Comparison of ENCODE assay signal across 33 cellular contexts in genomic region chr6:145081677-145082076, GRCh38.
"Had no signal": no experiment of that assay in that cellular context is flagged by ENCODE, and none has a peak within 500 bp of the region (broad histone marks: within the 10 kb centered on the region; RNA-seq: fewer than 3 reads in every experiment).

No MANE protein-coding gene starts in this region.

- H3K36me3 Mint-ChIP-seq: activated CD4-positive, alpha-beta memory T cell treated with anti-CD3 and anti-CD28 coated beads for 36 hours; activated naive CD4-positive, alpha-beta T cell treated with anti-CD3 and anti-CD28 coated beads, Interleukin-2, amount 50 U/mL, for 72 hours; activated naive CD8-positive, alpha-beta T cell treated with anti-CD3 and anti-CD28 coated beads for 36 hours had no signal

- H3K4me3 Mint-ChIP-seq: activated B cell treated with CpG ODN at 0.5 μM for 24 hours; activated CD4-positive, alpha-beta memory T cell treated with anti-CD3 and anti-CD28 coated beads for 36 hours; activated CD4-positive, alpha-beta T cell treated with anti-CD3 and anti-CD28 coated beads, Interleukin-2, amount 10 ng/mL, durations not matched to agents 24 days and 14 days; activated CD8-positive, alpha-beta T cell treated with anti-CD3 and anti-CD28 coated beads for 36 hours; activated naive CD4-positive, alpha-beta T cell treated with anti-CD3 and anti-CD28 coated beads for 36 hours; activated naive CD8-positive, alpha-beta T cell treated with anti-CD3 and anti-CD28 coated beads for 36 hours; activated T-cell treated with anti-CD3 and anti-CD28 coated beads, Interleukin-2, amount 50 U/mL, for 4 hours; activated T-cell treated with anti-CD3 and anti-CD28 coated beads, Interleukin-2, amount 50 U/mL, for 72 hours; activated T-helper 1 cell treated with anti-CD3 and anti-CD28 coated beads, Interleukin-12 subunit alpha, Interleukin-12 subunit beta, Interleukin-2, Interleukin-4 antibody, amounts not matched to agents 30 ng/mL and 10 ng/mL and 1 ng/mL, durations not matched to agents 14 hours and 24 hours and 36 hours; activated T-helper 17 cell treated with anti-CD3 and anti-CD28 coated beads, Interleukin-2, amount 50 U/mL, for 72 hours; T-helper 2 cell treated with Interferon-gamma antibody and Interleukin-4, amounts not matched to agents 5 μg/mL and 100 μg/mL, for 36 hours had no signal

- H3K4me1 Mint-ChIP-seq: activated B cell treated with CpG ODN at 0.5 μM for 24 hours; activated CD4-positive, alpha-beta T cell treated with anti-CD3 and anti-CD28 coated beads, Interleukin-2, amount 10 ng/mL, durations not matched to agents 24 days and 14 days; activated naive CD8-positive, alpha-beta T cell treated with anti-CD3 and anti-CD28 coated beads for 36 hours; activated T-helper 17 cell treated with anti-CD3 and anti-CD28 coated beads, Interleukin-2, amount 50 U/mL, for 72 hours had no signal

- H3K27me3 ChIP-seq: adrenal gland, body of pancreas, brain microvascular endothelial cell, breast epithelium had no signal

- H3K27me3 Mint-ChIP-seq: activated B cell treated with CpG ODN at 0.5 μM for 24 hours; activated CD4-positive, alpha-beta memory T cell treated with anti-CD3 and anti-CD28 coated beads for 36 hours; activated CD8-positive, alpha-beta T cell treated with anti-CD3 and anti-CD28 coated beads for 36 hours; activated T-helper 17 cell treated with anti-CD3 and anti-CD28 coated beads, Interleukin-2, amount 50 U/mL, for 72 hours had no signal

- ATAC-seq: activated CD8-positive, alpha-beta T cell treated with anti-CD3 and anti-CD28 coated beads for 36 hours; activated T-cell treated with anti-CD3 and anti-CD28 coated beads, Interleukin-2, amount 50 U/mL, for 4 hours; activated T-cell treated with anti-CD3 and anti-CD28 coated beads, Interleukin-2, amount 50 U/mL, for 72 hours; activated T-helper 17 cell treated with anti-CD3 and anti-CD28 coated beads, Interleukin-2, amount 50 U/mL, for 72 hours; body of pancreas had no signal

- H3K27ac Mint-ChIP-seq: activated B cell treated with CpG ODN at 0.5 μM for 24 hours; activated CD4-positive, alpha-beta memory T cell treated with anti-CD3 and anti-CD28 coated beads for 36 hours; activated CD4-positive, alpha-beta T cell treated with anti-CD3 and anti-CD28 coated beads, Interleukin-2, amount 10 ng/mL, durations not matched to agents 24 days and 14 days; activated CD8-positive, alpha-beta T cell treated with anti-CD3 and anti-CD28 coated beads for 36 hours; activated naive CD4-positive, alpha-beta T cell treated with anti-CD3 and anti-CD28 coated beads for 36 hours; activated naive CD4-positive, alpha-beta T cell treated with anti-CD3 and anti-CD28 coated beads, Interleukin-2, amount 50 U/mL, for 72 hours; activated naive CD8-positive, alpha-beta T cell treated with anti-CD3 and anti-CD28 coated beads for 36 hours; activated T-cell treated with anti-CD3 and anti-CD28 coated beads, Interleukin-2, amount 50 U/mL, for 72 hours; activated T-helper 1 cell treated with anti-CD3 and anti-CD28 coated beads, Interleukin-12 subunit alpha, Interleukin-12 subunit beta, Interleukin-2, Interleukin-4 antibody, amounts not matched to agents 30 ng/mL and 10 ng/mL and 1 ng/mL, durations not matched to agents 14 hours and 24 hours and 36 hours; activated T-helper 17 cell treated with anti-CD3 and anti-CD28 coated beads, Interleukin-2, amount 50 U/mL, for 72 hours; T-helper 2 cell treated with Interferon-gamma antibody and Interleukin-4, amounts not matched to agents 5 μg/mL and 100 μg/mL, for 36 hours had no signal

- DNase-seq: activated B cell treated with CpG ODN at 0.5 μM for 24 hours; activated CD4-positive, alpha-beta memory T cell treated with anti-CD3 and anti-CD28 coated beads for 36 hours; activated CD4-positive, alpha-beta T cell treated with anti-CD3 and anti-CD28 coated beads for 4 hours; activated CD4-positive, alpha-beta T cell treated with anti-CD3 and anti-CD28 coated beads, Interleukin-2, amount 10 ng/mL, durations not matched to agents 24 days and 14 days; activated CD4-positive, alpha-beta T cell treated with anti-CD3 and anti-CD28 coated beads, Interleukin-2, amount 50 U/mL, for 1 hour; activated CD4-positive, alpha-beta T cell treated with anti-CD3 and anti-CD28 coated beads, Interleukin-2, amount 50 U/mL, for 4 hours; activated CD4-positive, CD25-positive, alpha-beta regulatory T cell treated with anti-CD3 and anti-CD28 coated beads, Interleukin-2, amount 50 U/mL, for 72 hours; activated CD8-positive, alpha-beta memory T cell treated with anti-CD3 and anti-CD28 coated beads, Interleukin-2, amount 50 U/mL, for 4 hours; activated CD8-positive, alpha-beta T cell treated with anti-CD3 and anti-CD28 coated beads for 36 hours; activated effector memory CD4-positive, alpha-beta T cell treated with anti-CD3 and anti-CD28 coated beads, Interleukin-2, amount 50 U/mL, for 16 hours; activated gamma-delta T cell treated with Interleukin-2 at 50 U/mL for 16 hours; activated naive CD4-positive, alpha-beta T cell; activated naive CD4-positive, alpha-beta T cell treated with anti-CD3 and anti-CD28 coated beads for 36 hours; activated naive CD4-positive, alpha-beta T cell treated with anti-CD3 and anti-CD28 coated beads, Interleukin-2, amount 50 U/mL, for 16 hours; activated naive CD8-positive, alpha-beta T cell treated with anti-CD3 and anti-CD28 coated beads for 36 hours; activated T-cell treated with anti-CD3 and anti-CD28 coated beads for 4 hours; activated T-cell treated with anti-CD3 and anti-CD28 coated beads, Interleukin-2, amount 50 U/mL, for 1 hour; activated T-cell treated with anti-CD3 and anti-CD28 coated beads, Interleukin-2, amount 50 U/mL, for 4 hours; activated T-cell treated with anti-CD3 and anti-CD28 coated beads, Interleukin-2, amount 50 U/mL, for 72 hours; adrenal gland; amniotic stem cell; aorta; body of pancreas; brain microvascular endothelial cell; central memory CD4-positive, alpha-beta T cell; T-helper 2 cell; T-helper 9 cell had no signal

- H3K27ac ChIP-seq: adrenal gland, body of pancreas, brain microvascular endothelial cell, breast epithelium, VCaP had no signal

- H3K9me3 ChIP-seq: adrenal gland, body of pancreas, breast epithelium had no signal

- H3K36me3 ChIP-seq: adrenal gland, brain microvascular endothelial cell, breast epithelium had no signal

- H3K4me1 ChIP-seq: adrenal gland, body of pancreas, breast epithelium had no signal

- H3K9me3 Mint-ChIP-seq: activated B cell treated with CpG ODN at 0.5 μM for 24 hours; activated CD4-positive, alpha-beta memory T cell treated with anti-CD3 and anti-CD28 coated beads for 36 hours; activated CD4-positive, alpha-beta T cell treated with anti-CD3 and anti-CD28 coated beads, Interleukin-2, amount 10 ng/mL, durations not matched to agents 24 days and 14 days; activated CD8-positive, alpha-beta T cell treated with anti-CD3 and anti-CD28 coated beads for 36 hours; activated naive CD4-positive, alpha-beta T cell treated with anti-CD3 and anti-CD28 coated beads for 36 hours; activated naive CD4-positive, alpha-beta T cell treated with anti-CD3 and anti-CD28 coated beads, Interleukin-2, amount 50 U/mL, for 72 hours; activated naive CD8-positive, alpha-beta T cell treated with anti-CD3 and anti-CD28 coated beads for 36 hours; activated T-cell treated with anti-CD3 and anti-CD28 coated beads, Interleukin-2, amount 50 U/mL, for 4 hours; activated T-cell treated with anti-CD3 and anti-CD28 coated beads, Interleukin-2, amount 50 U/mL, for 72 hours; activated T-helper 1 cell treated with anti-CD3 and anti-CD28 coated beads, Interleukin-12 subunit alpha, Interleukin-12 subunit beta, Interleukin-2, Interleukin-4 antibody, amounts not matched to agents 30 ng/mL and 10 ng/mL and 1 ng/mL, durations not matched to agents 14 hours and 24 hours and 36 hours; activated T-helper 17 cell treated with anti-CD3 and anti-CD28 coated beads, Interleukin-2, amount 50 U/mL, for 72 hours; T-helper 2 cell treated with Interferon-gamma antibody and Interleukin-4, amounts not matched to agents 5 μg/mL and 100 μg/mL, for 36 hours had no signal

- H3K4me3 ChIP-seq: adrenal gland, body of pancreas, breast epithelium had no signal
